In genomic region chr11:69398529-69399492, GRCh38 we compare ENCODE assay signal across 10 cellular contexts.
DNase-seq lines count a peak whose midpoint lies in the region; ATAC-seq and TF ChIP-seq lines count a peak whose summit lies in the region.
"Had no signal": no experiment of that assay in that cellular context is flagged by ENCODE, and none has a peak within 500 bp of the region (broad histone marks: within the 10 kb centered on the region; RNA-seq: fewer than 3 reads in every experiment).

No MANE protein-coding gene starts in this region.

- TF ChIP-seq POLR2A in erythroblast (IDR thresholded peaks at IDR 0.05; ENCODE audit: low read length) = no peak

- H3K4me3 ChIP-seq in AG10803 (ENCODE audit: low read length) = no peak overlapping the region

- DNase-seq in AG10803 (ENCODE audit: low read depth) = peak; percentile 79
- DNase-seq in NOMO-1 treated with DMSO at 0.1 percent for 48 hours (lab: John Stamatoyannopoulos, UW; ENCODE audit: unreplicated experiment) = peak; percentile 4
- peak; percentile 20 for DNase-seq in dedifferentiated amniotic fluid mesenchymal stem cell (ENCODE audit: extremely low spot score)
- DNase-seq in mucosa of gallbladder (ENCODE audit: low spot score) = peak; percentile 40
- DNase-seq in NCI-H1694 (lab: John Stamatoyannopoulos, UW) = no peak
- no peak for DNase-seq in erythroblast (lab: John Stamatoyannopoulos, UW)
- DNase-seq: CD4-positive, CD25-positive, alpha-beta regulatory T cell; naive B cell had no signal

- no peak for ATAC-seq in HG03097 (IDR thresholded peaks at IDR 0.05; ENCODE audit: low FRiP score, unreplicated experiment)
- ATAC-seq in GM19467 (IDR thresholded peaks at IDR 0.05; ENCODE audit: unreplicated experiment) = no peak

- no peak for TF ChIP-seq CTCF in AG10803 (conservative IDR thresholded peaks at IDR 0.05; ENCODE audit: low read length)

Comparison
In these comparisons a context has a peak if more than half of its experiments do, and no peak if none do; other contexts are left out.
1. DNase-seq: peak in AG10803 (single experiment), NOMO-1 treated with DMSO at 0.1 percent for 48 hours (single experiment), dedifferentiated amniotic fluid mesenchymal stem cell (single experiment) and mucosa of gallbladder (single experiment); none in NCI-H1694 (single experiment) and erythroblast (0 of 2).